Comparison of ENCODE assay signal across 8 cellular contexts in genomic region chr4:78776031-78776728, GRCh38. TPM values are rescaled to one million over a fixed set of nuclear protein-coding genes. Genes with fewer than 3 reads are reported as not detected.
DNase-seq lines count a peak whose midpoint lies in the region; ATAC-seq, FAIRE-seq and TF ChIP-seq lines count a peak whose summit lies in the region.

Gene BMP2K (plus strand): TSS chr4:78776350. CDS start chr4:78776544, 194 bp downstream.

- in situ Hi-C loops in SK-MEL-5 (cut with HindIII; ENCODE audit: low pct_unique_long_range_greater_than_20kb, low sequenced_read_pairs) = no loop called here

- peak; percentile 72 to 74 for TF ChIP-seq POLR2A in gastroesophageal sphincter (IDR thresholded peaks at IDR 0.05)

- peak in 1 of 4 experiments; percentile 29 for TF ChIP-seq CTCF in gastroesophageal sphincter (IDR thresholded peaks at IDR 0.05)

- no peak for TF ChIP-seq EP300 in gastroesophageal sphincter (IDR thresholded peaks at IDR 0.05)

- DNase-seq in DMS53 treated with DMSO at 0.1 percent for 48 hours (lab: John Stamatoyannopoulos, UW; ENCODE audit: unreplicated experiment) (peak; percentile 20), HTR-8/SVneo (ENCODE audit: insufficient read length, low spot score) (peak; percentile 57), SK-MEL-5 (ENCODE audit: low read depth, low spot score) (peak; percentile 54), occipital lobe (lab: John Stamatoyannopoulos, UW) (peak; percentile 76)
- DNase-seq in activated naive CD4-positive, alpha-beta T cell treated with anti-CD3 and anti-CD28 coated beads for 36 hours = peak; percentile 77

- no peak for FAIRE-seq in HTR-8/SVneo (lab: Jason Lieb, UNC)

- H3K27me3 Mint-ChIP-seq in activated naive CD4-positive, alpha-beta T cell treated with anti-CD3 and anti-CD28 coated beads for 36 hours (ENCODE audit: low read depth) = no peaks in the 10 kb centered on the region

- no peaks in the 10 kb centered on the region for H3K9me3 ChIP-seq in gastroesophageal sphincter

- no peaks in the 10 kb centered on the region for H3K36me3 ChIP-seq in gastroesophageal sphincter

- intact Hi-C loops in activated naive CD4-positive, alpha-beta T cell treated with anti-CD3 and anti-CD28 coated beads for 36 hours (cut with micrococcal nuclease) = loop anchor here (1.0 to 10.0 kb wide), 10 partner anchors 89 to 1701 kb away; partner anchors contain the start of genes ANTXR2, CCNI and MRPL1

- CTCF ChIA-PET in activated naive CD4-positive, alpha-beta T cell treated with anti-CD3 and anti-CD28 coated beads for 36 hours (lab: Charles Lee) = interaction anchor here (1.0 to 1.2 kb wide), 2 partner anchors 87 to 134 kb away, joined by 3 to 4 read pairs; no protein-coding TSS in a partner anchor

- ATAC-seq in GM21360 (IDR thresholded peaks at IDR 0.05; ENCODE audit: unreplicated experiment) = peak; percentile 59
- ATAC-seq in gastroesophageal sphincter = peak; percentile 94

- peak within 1 kb of the TSS; percentile 90 for H3K4me3 Mint-ChIP-seq in activated naive CD4-positive, alpha-beta T cell treated with anti-CD3 and anti-CD28 coated beads for 36 hours

- H3K4me1 Mint-ChIP-seq in activated naive CD4-positive, alpha-beta T cell treated with anti-CD3 and anti-CD28 coated beads for 36 hours (ENCODE audit: low read depth) = peaks cover 17% of the 10 kb centered on the region

- H3K27ac Mint-ChIP-seq in activated naive CD4-positive, alpha-beta T cell treated with anti-CD3 and anti-CD28 coated beads for 36 hours = peak within 1 kb of the TSS; percentile 95

- H3K4me3 ChIP-seq in gastroesophageal sphincter = peak within 1 kb of the TSS; percentile 62 to 89

- H3K9me3 Mint-ChIP-seq in activated naive CD4-positive, alpha-beta T cell treated with anti-CD3 and anti-CD28 coated beads for 36 hours = no peaks in the 10 kb centered on the region

- H3K4me1 ChIP-seq in gastroesophageal sphincter = peaks cover 0 to 53% (median 5%) of the 10 kb centered on the region in 3 donors

- peak within 1 kb of the TSS; percentile 91 to 100 (median 99) for H3K27ac ChIP-seq in gastroesophageal sphincter
- H3K27ac ChIP-seq in temporal lobe (ENCODE audit: low read depth, low read length) = peak within 1 kb of the TSS; percentile 96

- no peaks in the 10 kb centered on the region for H3K27me3 ChIP-seq in gastroesophageal sphincter

- WGBS in gastroesophageal sphincter (ENCODE audit: low coverage in 1 of 2), 2 donors = no CpG with 5 or more reads among the region's 100 CpGs

- no peaks in the 10 kb centered on the region for H3K36me3 Mint-ChIP-seq in activated naive CD4-positive, alpha-beta T cell treated with anti-CD3 and anti-CD28 coated beads for 36 hours (ENCODE audit: low read depth)

RNA-seq across cellular contexts. Expression of gene BMP2K, which starts in this region (rescaled TPM):
- total RNA-seq in SK-MEL-5 (2014; rRNA removed; shearing (Covaris generic)) = 21.4 and 22.9 TPM in 2 replicates
- polyA plus RNA-seq in SK-MEL-5 (2015; cell fraction: cytosol; rRNA removed) = 11.0 and 15.0 TPM in 2 replicates
- 12.3 and 17.4 TPM in 2 replicates for polyA plus RNA-seq in SK-MEL-5 (2015; cell fraction: nucleus; rRNA removed)
- total RNA-seq in activated naive CD4-positive, alpha-beta T cell treated with anti-CD3 and anti-CD28 coated beads for 36 hours = 10 to 100 TPM; 12.7 to 14.5 TPM
- total RNA-seq in gastroesophageal sphincter (10 to 100 TPM; 44.6 to 70.5 (median 48.7) TPM), occipital lobe (80.6 TPM), temporal lobe (37.6 TPM)

Comparison
In these comparisons a context has a peak if more than half of its experiments do, and no peak if none do; other contexts are left out.
1. Peak in every context shown above with its lines: DNase-seq, ATAC-seq, H3K4me3 ChIP-seq and H3K27ac ChIP-seq.
2. DNase-seq: peak in every context shown above with its lines; median percentile 77 in activated naive CD4-positive, alpha-beta T cell treated with anti-CD3 and anti-CD28 coated beads for 36 hours; 76 in occipital lobe; 57 in HTR-8/SVneo; 54 in SK-MEL-5; 20 in DMS53 treated with DMSO at 0.1 percent for 48 hours.